Comparison of ENCODE assay signal across 22 cellular contexts in genomic region chr12:70721958-70722357, GRCh38.
DNase-seq lines count a peak whose midpoint lies in the region; FAIRE-seq and TF ChIP-seq lines count a peak whose summit lies in the region.
"Had no signal": no experiment of that assay in that cellular context is flagged by ENCODE, and none has a peak within 500 bp of the region (broad histone marks: within the 10 kb centered on the region; RNA-seq: fewer than 3 reads in every experiment).

No MANE protein-coding gene starts in this region.

- no peak overlapping the region for H2AK5ac ChIP-seq in H9 (ENCODE audit: insufficient read length, low read length)
- H2AK5ac ChIP-seq in H1 (ENCODE audit: low read depth, low read length), result no peak overlapping the region

- no peak overlapping the region for H4K8ac ChIP-seq in H9 (replicated peaks; ENCODE audit: insufficient read length, low read depth, low read length)
- H4K8ac ChIP-seq in H1 (ENCODE audit: extremely low read depth, insufficient read depth, low read length), result no peak overlapping the region

- H3K9me3 ChIP-seq in H9 (ENCODE audit: control insufficient read depth, low read depth, low read length) (no peaks in the 10 kb centered on the region), H1 (ENCODE audit: insufficient read depth in 2 of 2, low read depth in 1 of 2, low read length in 1 of 2) (no peaks in the 10 kb centered on the region), skeletal muscle tissue (ENCODE audit: control insufficient read depth in 3 of 3, low read length in 3 of 3) (no peaks in the 10 kb centered on the region)
- H3K9me3 ChIP-seq: ascending aorta; BLaER1 treated with 17β-estradiol and CSF1 and Interleukin-3, amounts not matched to agents 10 nM and 100 nM; SJCRH30; transverse colon had no signal

- TF ChIP-seq CTCF in H9 (conservative IDR thresholded peaks at IDR 0.05) (peak; percentile 24; the same call in 1 of the 3 replicates), H1 (IDR thresholded peaks at IDR 0.05; ENCODE audit: control extremely low read depth in 1 of 3, insufficient read depth in 1 of 3, low read depth in 1 of 3, low read length in 3 of 3) (no peak)

- H2BK120ac ChIP-seq in H9 (ENCODE audit: low read depth, low read length, poor library complexity, severe bottlenecking) (no peak overlapping the region), H1 (replicated peaks; ENCODE audit: low read depth, low read length) (no peak overlapping the region)

- no peaks in the 10 kb centered on the region for H3K79me1 ChIP-seq in H9 (ENCODE audit: insufficient read depth, low read depth, low read length, poor library complexity, severe bottlenecking)
- no peaks in the 10 kb centered on the region for H3K79me1 ChIP-seq in H1 (ENCODE audit: low read depth, low read length)

- H3T11ph ChIP-seq in H9 (ENCODE audit: low read length), result no peak overlapping the region

- peak overlapping the region in 1 of 2 experiments; percentile 10; a peak in 1 of 5 replicates for H3K4me3 Mint-ChIP-seq in H9
- H3K4me3 Mint-ChIP-seq: activated naive CD8-positive, alpha-beta T cell; central memory CD8-positive, alpha-beta T cell; stimulated activated naive CD8-positive, alpha-beta T cell treated with anti-CD3 and anti-CD28 coated beads, Interleukin-15, amount 100 ng/mL, for 72 hours; T-cell had no signal

- peaks cover 23 to 33% of the 10 kb centered on the region in 2 experiments for H3K4me1 Mint-ChIP-seq in H9
- H3K4me1 Mint-ChIP-seq: stimulated activated naive CD8-positive, alpha-beta T cell treated with anti-CD3 and anti-CD28 coated beads, Interleukin-15, amount 100 ng/mL, for 72 hours had no signal

- no peaks in the 10 kb centered on the region for H3K27me3 ChIP-seq in H9 (ENCODE audit: insufficient read depth, low read length)
- H3K27me3 ChIP-seq in H1 (replicated peaks in 1 of 4; ENCODE audit: control insufficient read depth in 3 of 4, extremely low read depth in 1 of 4, insufficient read depth in 3 of 4, low read length in 3 of 4), result no peaks in the 10 kb centered on the region
- H3K27me3 ChIP-seq in skeletal muscle tissue (ENCODE audit: control insufficient read depth in 3 of 3, insufficient read depth in 3 of 3, low read length in 3 of 3), result no peaks in the 10 kb centered on the region
- H3K27me3 ChIP-seq: ascending aorta; BLaER1 treated with 17β-estradiol and CSF1 and Interleukin-3, amounts not matched to agents 10 nM and 100 nM; SJCRH30; transverse colon had no signal

- H3K14ac ChIP-seq in H9 (ENCODE audit: insufficient read depth, low read length) (no peak overlapping the region), H1 (ENCODE audit: insufficient read length) (no peak overlapping the region)

- no peaks in the 10 kb centered on the region for H3K36me3 ChIP-seq in H1 (ENCODE audit: control insufficient read depth in 2 of 4, insufficient read depth in 4 of 4, low read length in 3 of 4)
- no peaks in the 10 kb centered on the region for H3K36me3 ChIP-seq in skeletal muscle tissue (ENCODE audit: control insufficient read depth in 3 of 3, insufficient read depth in 3 of 3, low read length in 3 of 3)
- H3K36me3 ChIP-seq: ascending aorta; BLaER1 treated with 17β-estradiol and CSF1 and Interleukin-3, amounts not matched to agents 10 nM and 100 nM; SJCRH30; transverse colon had no signal

- DNase-seq in H9, result peak; percentile 50
- no peak for DNase-seq in H1 (ENCODE audit: low read depth in 1 of 2, low spot score in 2 of 2)
- peak; percentile 47 for DNase-seq in iPS-NIHi11 (ENCODE audit: low spot score)
- DNase-seq in mesenteric fat pad (ENCODE audit: low spot score), result no peak
- DNase-seq in activated T-cell treated with anti-CD3 and anti-CD28 coated beads, Interleukin-2, amount 50 U/mL, for 48 hours, result no peak
- DNase-seq in stimulated activated CD4-positive, alpha-beta T cell treated with anti-CD3 and anti-CD28 coated beads, Interleukin-12 subunit alpha, Interleukin-12 subunit beta, amount 100 ng/mL, for 4 hours, result no peak
- DNase-seq in NCI-H187 treated with DMSO at 0.1 percent for 48 hours (lab: John Stamatoyannopoulos, UW), result no peak
- DNase-seq: ACHN; erythroblast; foreskin melanocyte; NCI-H2081 treated with DMSO at 0.1 percent for 48 hours; NCI-H510A; SJCRH30; stimulated activated naive CD8-positive, alpha-beta T cell treated with anti-CD3 and anti-CD28 coated beads, Interleukin-15, amount 100 ng/mL, for 72 hours; T-cell; transverse colon had no signal

- no peak for TF ChIP-seq RAD21 in H1 (IDR thresholded peaks at IDR 0.05 in 1 of 2, conservative IDR thresholded peaks at IDR 0.05 in 1 of 2; ENCODE audit: low read depth in 2 of 2, low read length in 2 of 2)

- no peaks in the 10 kb centered on the region for H4K20me1 ChIP-seq in H9 (ENCODE audit: control insufficient read depth, insufficient read depth, insufficient read length)
- H4K20me1 ChIP-seq in H1 (replicated peaks in 1 of 2; ENCODE audit: control insufficient read depth in 1 of 2, insufficient read depth in 2 of 2, low read length in 2 of 2), result no peaks in the 10 kb centered on the region
- H4K20me1 ChIP-seq: BLaER1 treated with 17β-estradiol and CSF1 and Interleukin-3, amounts not matched to agents 10 nM and 100 nM had no signal

- H3K4ac ChIP-seq in H9 (ENCODE audit: low read depth, low read length) (no peak overlapping the region), H1 (replicated peaks; ENCODE audit: insufficient read length, low read depth, low read length) (no peak overlapping the region)

- H3K9me3 Mint-ChIP-seq in H9, result no peaks in the 10 kb centered on the region
- H3K9me3 Mint-ChIP-seq: central memory CD8-positive, alpha-beta T cell; stimulated activated naive CD8-positive, alpha-beta T cell treated with anti-CD3 and anti-CD28 coated beads, Interleukin-15, amount 100 ng/mL, for 72 hours; T-cell had no signal

- H3K79me2 ChIP-seq in H9 (ENCODE audit: insufficient read depth, low read length) (no peaks in the 10 kb centered on the region), H1 (ENCODE audit: control insufficient read depth in 1 of 2, insufficient read depth in 2 of 2, low read length in 2 of 2) (no peaks in the 10 kb centered on the region)

- H4K5ac ChIP-seq in H9 (ENCODE audit: insufficient read length, low read depth, low read length), result no peak overlapping the region
- no peak overlapping the region for H4K5ac ChIP-seq in H1 (ENCODE audit: insufficient read length, low read depth, low read length)

- FAIRE-seq in H1 (lab: Jason Lieb, UNC), result peak; percentile 81
- FAIRE-seq: TTC549 had no signal

- H2BK12ac ChIP-seq in H9 (ENCODE audit: insufficient read length, low read depth, low read length), result no peak overlapping the region
- no peak overlapping the region for H2BK12ac ChIP-seq in H1 (ENCODE audit: low read depth, low read length)

- H3K4me2 ChIP-seq in H9 (ENCODE audit: insufficient read depth, insufficient read length, low read length) (no peak overlapping the region), H1 (ENCODE audit: insufficient read depth in 1 of 2, low read depth in 2 of 2, low read length in 2 of 2) (peak overlapping the region in 1 of 2 experiments; percentile 29; a peak in 1 of 4 replicates)

- H3K23me2 ChIP-seq in H9 (ENCODE audit: insufficient read length, low read depth, low read length, poor library complexity, severe bottlenecking) (peaks cover 3% of the 10 kb centered on the region), H1 (ENCODE audit: low read depth, low read length) (no peaks in the 10 kb centered on the region)

- peak overlapping the region; percentile 2 to 72 (median 65); a peak in 4 of 7 replicates for H3K27ac Mint-ChIP-seq in H9
- H3K27ac Mint-ChIP-seq: activated naive CD8-positive, alpha-beta T cell; T-cell had no signal

- H3K56ac ChIP-seq in H9 (ENCODE audit: insufficient read length, low read depth, low read length), result no peak overlapping the region
- H3K56ac ChIP-seq in H1 (replicated peaks; ENCODE audit: insufficient read length, low read depth, low read length), result no peak overlapping the region

- no peak overlapping the region for H3K9ac ChIP-seq in H9 (ENCODE audit: extremely low read depth, insufficient read length, low read length)
- no peak overlapping the region for H3K9ac ChIP-seq in H1 (replicated peaks in 1 of 4; ENCODE audit: extremely low read depth in 1 of 4, low read depth in 3 of 4, low read length in 3 of 4)
- no peak overlapping the region for H3K9ac ChIP-seq in skeletal muscle tissue (ENCODE audit: low read depth in 1 of 3, low read length in 3 of 3)
- H3K9ac ChIP-seq: BLaER1 treated with 17β-estradiol and CSF1 and Interleukin-3, amounts not matched to agents 10 nM and 100 nM had no signal

- WGBS in H9 (ENCODE audit: extremely low coverage, insufficient read length, low lambda C conversion rate), result no CpG with 5 or more reads among the region's 6 CpGs
- WGBS in H1 (ENCODE audit: extremely low coverage in 1 of 2, insufficient coverage in 1 of 2, insufficient read length in 1 of 2, insufficient replicate concordance in 2 of 2, low coverage in 1 of 2, low lambda C conversion rate in 2 of 2, missing lambda C conversion rate in 1 of 2), 2 experiments, result 41% methylated on average over 6 of the region's 6 CpGs; no CpG with 5 or more reads in 1 of the 2 experiments

- CTCF ChIA-PET in H1 (lab: Charles Lee; ENCODE audit: partially characterized antibody), result interaction anchor here (0.6 to 2.0 kb wide), 9 partner anchors 8 to 840 kb away, joined by 3 to 6 read pairs (median 3); no protein-coding TSS in a partner anchor

- H3K4me3 ChIP-seq in H1 (ENCODE audit: extremely low read depth in 1 of 4, insufficient read depth in 2 of 4, low read depth in 3 of 4, low read length in 4 of 4) (no peak overlapping the region), skeletal muscle tissue (ENCODE audit: low read length in 3 of 3) (no peak overlapping the region)
- H3K4me3 ChIP-seq: ascending aorta; BLaER1 treated with 17β-estradiol and CSF1 and Interleukin-3, amounts not matched to agents 10 nM and 100 nM; SJCRH30; transverse colon had no signal

- H2BK20ac ChIP-seq in H9 (ENCODE audit: low read depth, low read length, poor library complexity, severe bottlenecking) (no peak overlapping the region), H1 (ENCODE audit: low read length) (no peak overlapping the region)

- no peak overlapping the region for H2BK15ac ChIP-seq in H9 (ENCODE audit: low read depth, low read length)
- H2BK15ac ChIP-seq in H1 (ENCODE audit: low read length), result no peak overlapping the region

- H3K27ac ChIP-seq in H9 (ENCODE audit: insufficient read length, low read depth, low read length) (peak overlapping the region; percentile 42), H1 (ENCODE audit: low read depth, low read length) (no peak overlapping the region), skeletal muscle tissue (ENCODE audit: low read depth, low read length) (peak overlapping the region; percentile 5)
- H3K27ac ChIP-seq: BLaER1 treated with 17β-estradiol and CSF1 and Interleukin-3, amounts not matched to agents 10 nM and 100 nM; SJCRH30; transverse colon had no signal

- peaks cover 12% of the 10 kb centered on the region for H3K4me1 ChIP-seq in H9 (ENCODE audit: insufficient read depth, low read length)
- H3K4me1 ChIP-seq in H1 (replicated peaks in 1 of 4; ENCODE audit: control insufficient read depth in 3 of 4, insufficient read depth in 4 of 4, low read length in 3 of 4), result peaks cover 0 to 10% (median 1%) of the 10 kb centered on the region in 4 experiments; a peak in 2 of 7 replicates
- H3K4me1 ChIP-seq in skeletal muscle tissue (ENCODE audit: control insufficient read depth in 3 of 3, insufficient read depth in 3 of 3, low read length in 3 of 3), result no peaks in the 10 kb centered on the region
- H3K4me1 ChIP-seq: ascending aorta, SJCRH30 had no signal

- no peak overlapping the region for H3K18ac ChIP-seq in H9 (ENCODE audit: insufficient read length, low read depth, low read length)
- H3K18ac ChIP-seq in H1 (ENCODE audit: extremely low read depth, low read length), result no peak overlapping the region

- H4K91ac ChIP-seq in H9 (ENCODE audit: insufficient read length, low read depth, low read length) (no peak overlapping the region), H1 (replicated peaks; ENCODE audit: insufficient read length, low read length) (no peak overlapping the region)

- H2BK5ac ChIP-seq in H9 (ENCODE audit: insufficient read length, low read length) (no peak overlapping the region), H1 (ENCODE audit: low read depth, low read length) (0 out of 2 replicates have a peak overlapping the region, but pooled peaks have one; percentile 53)

- H3K23ac ChIP-seq in H9 (ENCODE audit: insufficient read length, low read depth, low read length) (no peak overlapping the region), H1 (ENCODE audit: insufficient read length) (no peak overlapping the region)

- no peaks in the 10 kb centered on the region for H3K27me3 Mint-ChIP-seq in H9 (ENCODE audit: low read depth)
- H3K27me3 Mint-ChIP-seq: central memory CD8-positive, alpha-beta T cell had no signal

- no peak for TF ChIP-seq POLR2A in H1 (IDR thresholded peaks at IDR 0.05; ENCODE audit: control extremely low read depth in 1 of 2, low read depth in 2 of 2, low read length in 2 of 2)

- H2AFZ ChIP-seq in H9 (ENCODE audit: low read length) (no peak overlapping the region), H1 (ENCODE audit: low read length) (no peak overlapping the region)

- POLR2A ChIA-PET in H1 (lab: Charles Lee; ENCODE audit: partially characterized antibody), result no interaction called here

- H3K36me3 Mint-ChIP-seq in H9 (ENCODE audit: insufficient read depth in 1 of 3, low read depth in 3 of 3), result no peaks in the 10 kb centered on the region
- H3K36me3 Mint-ChIP-seq: activated naive CD8-positive, alpha-beta T cell; T-cell had no signal

- no peak for TF ChIP-seq EP300 in H1 (IDR thresholded peaks at IDR 0.05; ENCODE audit: borderline replicate concordance in 1 of 2, low read depth in 2 of 2, low read length in 2 of 2)

Comparison
In these comparisons a context has a peak if more than half of its experiments do, and no peak if none do; other contexts are left out.
1. DNase-seq: peak in H9 (single experiment) and iPS-NIHi11 (single experiment); none in H1 (0 of 2), mesenteric fat pad (single experiment), activated T-cell treated with anti-CD3 and anti-CD28 coated beads, Interleukin-2, amount 50 U/mL, for 48 hours (0 of 2), stimulated activated CD4-positive, alpha-beta T cell treated with anti-CD3 and anti-CD28 coated beads, Interleukin-12 subunit alpha, Interleukin-12 subunit beta, amount 100 ng/mL, for 4 hours (single experiment) and NCI-H187 treated with DMSO at 0.1 percent for 48 hours (single experiment).